ENCODE assay signal across 24 cellular contexts in genomic region chr15:47506543-47507090, GRCh38.
DNase-seq lines count a peak whose midpoint lies in the region; FAIRE-seq and TF ChIP-seq lines count a peak whose summit lies in the region.
"Had no signal": no experiment of that assay in that cellular context is flagged by ENCODE, and none has a peak within 500 bp of the region (broad histone marks: within the 10 kb centered on the region; RNA-seq: fewer than 3 reads in every experiment).

No MANE protein-coding gene starts in this region.

- no peak overlapping the region for H3K4me3 Mint-ChIP-seq in mesothelial cell of epicardium
- H3K4me3 Mint-ChIP-seq: activated naive CD8-positive, alpha-beta T cell; stimulated activated naive CD8-positive, alpha-beta T cell treated with anti-CD3 and anti-CD28 coated beads, Interleukin-15, amount 100 ng/mL, for 72 hours; T-helper 17 cell had no signal

- peak; percentile 79 for DNase-seq in NCI-H2171 treated with DMSO at 0.1 percent for 48 hours (lab: John Stamatoyannopoulos, UW)
- no peak for DNase-seq in NCI-H2171 (lab: John Stamatoyannopoulos, UW)
- DNase-seq in D721Med (ENCODE audit: insufficient read length, low spot score), result no peak
- DNase-seq in SK-N-MC (ENCODE audit: low read depth, low spot score), result no peak
- DNase-seq in mesothelial cell of epicardium (ENCODE audit: low spot score in 2 of 2, unreplicated experiment in 2 of 2), result no peak
- DNase-seq in spleen, result no peak
- no peak for DNase-seq in activated CD4-positive, alpha-beta T cell treated with anti-CD3 and anti-CD28 coated beads for 4 hours
- DNase-seq in NCI-H1694 (lab: John Stamatoyannopoulos, UW), result no peak
- DNase-seq: activated CD4-positive, alpha-beta T cell treated with anti-CD3 and anti-CD28 coated beads, Interleukin-2, amount 50 U/mL, for 4 hours; activated CD8-positive, alpha-beta memory T cell treated with anti-CD3 and anti-CD28 coated beads, Interleukin-2, amount 50 U/mL, for 48 hours; DND-41; effector CD4-positive, alpha-beta T cell; kidney; PC-3; SIG-M5; stimulated activated naive CD8-positive, alpha-beta T cell treated with anti-CD3 and anti-CD28 coated beads, Interleukin-15, amount 100 ng/mL, for 72 hours; T-helper 17 cell had no signal

- H3K9me3 ChIP-seq in SK-N-MC (ENCODE audit: low read depth, low read length) (no peaks in the 10 kb centered on the region), spleen (no peaks in the 10 kb centered on the region)
- H3K9me3 ChIP-seq: gastroesophageal sphincter, right atrium auricular region, tibial nerve had no signal

- H3K27me3 Mint-ChIP-seq in mesothelial cell of epicardium (ENCODE audit: low read depth), result no peaks in the 10 kb centered on the region
- H3K27me3 Mint-ChIP-seq: activated naive CD8-positive, alpha-beta T cell; stimulated activated naive CD8-positive, alpha-beta T cell treated with anti-CD3 and anti-CD28 coated beads, Interleukin-15, amount 100 ng/mL, for 72 hours had no signal

- H3K36me3 Mint-ChIP-seq in mesothelial cell of epicardium, result no peaks in the 10 kb centered on the region
- H3K36me3 Mint-ChIP-seq: activated naive CD8-positive, alpha-beta T cell had no signal

- TF ChIP-seq CTCF in D721Med (IDR thresholded peaks at IDR 0.05; ENCODE audit: insufficient read depth, missing control alignments) (no peak), mesothelial cell of epicardium (IDR thresholded peaks at IDR 0.05; ENCODE audit: unreplicated experiment) (no peak), spleen (IDR thresholded peaks at IDR 0.05 in 8 of 11, conservative IDR thresholded peaks at IDR 0.05 in 3 of 11) (no peak)

- H3K27me3 ChIP-seq in spleen (replicated peaks in 1 of 7), result no peaks in the 10 kb centered on the region
- H3K27me3 ChIP-seq: gastroesophageal sphincter, right atrium auricular region, tibial nerve had no signal

- WGBS in spleen, 5 donors, result 66 to 78% (median 67%) methylated on average over 4 of the region's 4 CpGs

- peaks cover 0 to 23% (median 4%) of the 10 kb centered on the region in 6 donors for H3K4me1 ChIP-seq in spleen

- H3K4me3 ChIP-seq in SK-N-MC (peak overlapping the region; percentile 58), spleen (no peak overlapping the region)
- H3K4me3 ChIP-seq: gastroesophageal sphincter, GM12878, right atrium auricular region, tibial nerve had no signal

- peaks cover 29% of the 10 kb centered on the region for H3K4me1 Mint-ChIP-seq in mesothelial cell of epicardium
- H3K4me1 Mint-ChIP-seq: T-helper 17 cell had no signal

- H3K36me3 ChIP-seq in SK-N-MC (ENCODE audit: insufficient read depth, low read length), result no peaks in the 10 kb centered on the region
- H3K36me3 ChIP-seq in spleen, result no peaks in the 10 kb centered on the region
- H3K36me3 ChIP-seq: gastroesophageal sphincter, right atrium auricular region, tibial nerve had no signal

- H3K27ac Mint-ChIP-seq in mesothelial cell of epicardium, result peak overlapping the region; percentile 44
- H3K27ac Mint-ChIP-seq: activated naive CD8-positive, alpha-beta T cell; activated T-helper 2 cell treated with anti-CD3 and anti-CD28 coated beads, Interferon-gamma antibody, Interleukin-2, Interleukin-4, amounts not matched to agents 10 μg/mL and 5 μg/mL and 100 μg/mL, durations not matched to agents 14 hours and 24 hours and 36 hours; stimulated activated naive CD8-positive, alpha-beta T cell treated with anti-CD3 and anti-CD28 coated beads, Interleukin-15, amount 100 ng/mL, for 72 hours; T-helper 17 cell had no signal

- peaks cover 8% of the 10 kb centered on the region for H3K9me3 Mint-ChIP-seq in mesothelial cell of epicardium
- H3K9me3 Mint-ChIP-seq: activated T-helper 2 cell treated with anti-CD3 and anti-CD28 coated beads, Interferon-gamma antibody, Interleukin-2, Interleukin-4, amounts not matched to agents 10 μg/mL and 5 μg/mL and 100 μg/mL, durations not matched to agents 14 hours and 24 hours and 36 hours had no signal

- intact Hi-C loops in spleen (cut with DNase I; ENCODE audit: low total_unique reads), result no loop called here

- H3K27ac ChIP-seq in SK-N-MC (peak overlapping the region; percentile 70), spleen (no peak overlapping the region)
- H3K27ac ChIP-seq: KMS-11, tibial nerve had no signal

- FAIRE-seq in D721Med (lab: Jason Lieb, UNC), result peak; percentile 46
- FAIRE-seq: GM12878, kidney had no signal

- no peak overlapping the region for H3K9ac ChIP-seq in SK-N-MC (ENCODE audit: insufficient read length)
- H3K9ac ChIP-seq: KMS-11 had no signal

- no peak for TF ChIP-seq POLR2A in spleen (IDR thresholded peaks at IDR 0.05)
